8 cellular contexts compared by ENCODE assay signal in the genomic region with DNA sequence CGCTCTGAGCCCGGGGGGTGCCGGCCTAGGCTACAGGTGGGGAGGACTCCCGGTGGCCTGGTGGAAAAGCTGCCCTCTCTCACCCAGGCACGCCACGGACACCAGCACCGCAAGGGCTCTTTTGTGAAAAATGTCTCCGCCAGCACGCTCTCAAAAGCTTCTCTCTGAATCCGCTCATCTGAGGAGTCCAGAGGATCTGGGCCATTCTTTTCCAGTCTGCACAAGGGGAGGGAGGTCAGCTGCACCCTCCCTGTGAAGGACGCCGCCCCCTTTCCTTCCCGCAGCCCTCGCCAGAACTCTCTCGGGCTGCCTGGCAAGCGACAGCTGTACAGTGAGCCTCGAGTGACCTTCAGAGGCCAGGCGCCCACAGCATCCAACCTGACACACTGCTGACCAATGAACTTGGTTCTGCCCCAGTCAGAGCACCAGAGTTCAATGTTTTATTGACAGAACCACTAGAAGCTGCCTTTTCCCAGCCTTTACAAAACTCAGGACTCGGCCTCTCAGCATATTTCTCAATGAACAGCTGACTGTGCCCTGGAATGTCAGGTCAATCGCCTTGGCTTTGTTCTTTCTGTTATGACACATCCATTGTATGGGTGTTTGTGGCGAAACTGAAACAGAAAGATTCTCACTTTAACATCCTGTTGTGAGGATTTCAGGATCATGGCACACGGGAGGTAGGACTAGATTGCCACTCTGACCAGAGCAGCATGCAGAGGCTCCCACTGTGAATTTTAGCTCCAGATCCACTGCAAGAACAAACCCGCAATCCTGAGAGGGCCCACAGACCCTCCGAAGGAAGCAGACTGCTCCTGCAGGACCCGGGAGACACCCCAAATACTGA. TPM values are rescaled to one million over a fixed set of nuclear protein-coding genes. Genes with fewer than 3 reads are reported as not detected.
DNase-seq lines count a peak whose midpoint lies in the region; ATAC-seq and TF ChIP-seq lines count a peak whose summit lies in the region.

No MANE protein-coding gene starts in this region.

- H3K4me3 Mint-ChIP-seq in stimulated activated naive B cell treated with anti-CD40 and anti-IgM and Interleukin-4, amounts not matched to agents 10 μg/mL and 1 μg/mL and 100 μg/mL, for 72 hours: peak overlapping the region; percentile 83 to 86

- no peaks in the 10 kb centered on the region for H3K27me3 ChIP-seq in PC-3 (ENCODE audit: low read length)
- no peaks in the 10 kb centered on the region for H3K27me3 ChIP-seq in colonic mucosa

- peak overlapping the region; percentile 14; the same call in 1 of the 2 replicates for H2AFZ ChIP-seq in PC-3 (ENCODE audit: low read length)

- H3K27me3 Mint-ChIP-seq in stimulated activated naive B cell treated with anti-CD40 and anti-IgM and Interleukin-4, amounts not matched to agents 10 μg/mL and 1 μg/mL and 100 μg/mL, for 72 hours: no peaks in the 10 kb centered on the region

- BruUV-seq in PC-3 (replicated peaks; lab: Mats Ljungman, UMichigan): no TSS peak

- H4K20me1 ChIP-seq in PC-3 (ENCODE audit: low read length): no peaks in the 10 kb centered on the region

- H3K4me1 Mint-ChIP-seq in stimulated activated naive B cell treated with anti-CD40 and anti-IgM and Interleukin-4, amounts not matched to agents 10 μg/mL and 1 μg/mL and 100 μg/mL, for 72 hours: peaks cover 65 to 89% of the 10 kb centered on the region in 2 donors

- H3K4me3 ChIP-seq in AG04449 (ENCODE audit: low read depth, low read length) (peak overlapping the region; percentile 27; the same call in 1 of the 2 replicates), PC-3 (ENCODE audit: low read length) (no peak overlapping the region), colonic mucosa (peak overlapping the region; percentile 56)

- no peaks in the 10 kb centered on the region for H3K79me2 ChIP-seq in PC-3 (ENCODE audit: low read length)

- H3K27ac Mint-ChIP-seq in stimulated activated naive B cell treated with anti-CD40 and anti-IgM and Interleukin-4, amounts not matched to agents 10 μg/mL and 1 μg/mL and 100 μg/mL, for 72 hours: peak overlapping the region; percentile 99

- intact Hi-C loops in PC-3 (cut with micrococcal nuclease) (no loop called here), colonic mucosa (cut with DNase I) (no loop called here), left colon (cut with DNase I, micrococcal nuclease) (no loop called here)

- peaks cover 0 to 10% of the 10 kb centered on the region in 2 donors for H3K9me3 Mint-ChIP-seq in stimulated activated naive B cell treated with anti-CD40 and anti-IgM and Interleukin-4, amounts not matched to agents 10 μg/mL and 1 μg/mL and 100 μg/mL, for 72 hours

- H3K9me2 ChIP-seq in PC-3 (replicated peaks; ENCODE audit: low read length): no peaks in the 10 kb centered on the region

- H3K4me1 ChIP-seq in PC-3 (ENCODE audit: insufficient read depth, low read length) (peaks cover 21% of the 10 kb centered on the region), colonic mucosa (peaks cover 8% of the 10 kb centered on the region)

- peaks cover 10 to 23% of the 10 kb centered on the region in 2 donors for H3K36me3 Mint-ChIP-seq in stimulated activated naive B cell treated with anti-CD40 and anti-IgM and Interleukin-4, amounts not matched to agents 10 μg/mL and 1 μg/mL and 100 μg/mL, for 72 hours

- DNase-seq in AG04449 (ENCODE audit: low read depth, low spot score) (peak; percentile 4), PC-3 (peak; percentile 68), colonic mucosa (peak; percentile 74), left colon (peak; percentile 67 to 77), NOMO-1 treated with dmso at 0.1 percent for 144 hours (lab: John Stamatoyannopoulos, UW; ENCODE audit: unreplicated experiment) (no peak)
- DNase-seq in stimulated activated naive B cell treated with anti-CD40 and anti-IgM and Interleukin-4, amounts not matched to agents 10 μg/mL and 1 μg/mL and 100 μg/mL, for 72 hours: peak; percentile 35

- H3K9ac ChIP-seq in PC-3 (ENCODE audit: low read length) (peak overlapping the region; percentile 63), colonic mucosa (ENCODE audit: low read depth in 2 of 2, low read length in 2 of 2) (peak overlapping the region; percentile 60 to 69)

- H3F3A ChIP-seq in PC-3 (ENCODE audit: low read length, unreplicated experiment): no peaks in the 10 kb centered on the region

- TF ChIP-seq CTCF in AG04449 (IDR thresholded peaks at IDR 0.05; ENCODE audit: insufficient read depth, low read length, missing control alignments) (no peak), PC-3 (conservative IDR thresholded peaks at IDR 0.05; ENCODE audit: low read depth, low read length) (no peak), colonic mucosa (IDR thresholded peaks at IDR 0.05) (no peak)

- H3K27ac ChIP-seq in PC-3 (ENCODE audit: low read length): peak overlapping the region; percentile 84
- H3K27ac ChIP-seq in colonic mucosa: peak overlapping the region; percentile 80

- CTCF ChIA-PET in AG04449 (lab: Yijun Ruan, JAX): interaction anchor here (0.7 to 2.4 kb wide), 7 partner anchors 8 to 85 kb away, joined by 3 to 8 read pairs (median 3); no protein-coding TSS in a partner anchor
- CTCF ChIA-PET in PC-3 (lab: Charles Lee): no interaction called here

- H3K9me3 ChIP-seq in PC-3 (ENCODE audit: low read length) (no peaks in the 10 kb centered on the region), colonic mucosa (no peaks in the 10 kb centered on the region)

- H3K36me3 ChIP-seq in PC-3 (ENCODE audit: low read depth, low read length) (no peaks in the 10 kb centered on the region), colonic mucosa (no peaks in the 10 kb centered on the region)

- ATAC-seq in GM18909 (IDR thresholded peaks at IDR 0.05; ENCODE audit: poor library complexity, unreplicated experiment): peak; percentile 50
- peak; percentile 27; the same call in 1 of the 2 replicates for ATAC-seq in PC-3
- ATAC-seq in left colon: peak; percentile 72
- peak; percentile 53 to 64 for ATAC-seq in stimulated activated naive B cell treated with anti-CD40 and anti-IgM and Interleukin-4, amounts not matched to agents 10 μg/mL and 1 μg/mL and 100 μg/mL, for 72 hours (replicated peaks)
- ATAC-seq in HG03469 (IDR thresholded peaks at IDR 0.05; ENCODE audit: unreplicated experiment): no peak

- peak overlapping the region; percentile 9 for H3K4me2 ChIP-seq in PC-3 (ENCODE audit: low read length)

- POLR2A ChIA-PET in AG04449 (lab: Yijun Ruan, JAX): no interaction called here
- POLR2A ChIA-PET in PC-3 (lab: Charles Lee; ENCODE audit: unreplicated experiment): interaction anchor here (0.6 kb wide), 1 partner anchor 25 kb away, joined by 3 read pairs; no protein-coding TSS in a partner anchor

RNA-seq across cellular contexts. Expression of a gene that starts 26.7 kb away (rescaled TPM):
- 0.26 and 0.92 TPM in 2 replicates for total RNA-seq in PC-3 (2014; rRNA removed)
- total RNA-seq in colonic mucosa: 1 to 10 TPM; 5.5 to 6.5 TPM
- total RNA-seq in left colon: 1 to 10 TPM; 3.5 to 4.7 TPM

RNA-seq across cellular contexts. Expression of a gene that starts 34.8 kb away (rescaled TPM):
- 78.7 and 133 TPM in 2 replicates for total RNA-seq in PC-3 (2014; rRNA removed)
- 100 to 1,000 TPM; 135 to 173 TPM for total RNA-seq in colonic mucosa
- total RNA-seq in left colon: 100 to 1,000 TPM; 168 to 208 TPM
